ENCODE assay signal across 20 cellular contexts in genomic region chr1:175918364-175918801, GRCh38.
"Had no signal": no experiment of that assay in that cellular context is flagged by ENCODE, and none has a peak within 500 bp of the region (broad histone marks: within the 10 kb centered on the region; RNA-seq: fewer than 3 reads in every experiment).

No MANE protein-coding gene starts in this region.

- H3K4me3 ChIP-seq: heart left ventricle, right atrium auricular region, tibial nerve, uterus had no signal

- H3K4me1 Mint-ChIP-seq: activated naive CD4-positive, alpha-beta T cell treated with anti-CD3 and anti-CD28 coated beads, Interleukin-2, amount 10 ng/mL, durations not matched to agents 7 days and 5 days; activated naive CD8-positive, alpha-beta T cell treated with anti-CD3 and anti-CD28 coated beads, Interleukin-2, amount 10 ng/mL, durations not matched to agents 7 days and 5 days; immature natural killer cell; memory B cell; natural killer cell had no signal

- H3K27me3 ChIP-seq: foreskin keratinocyte, heart left ventricle, right atrium auricular region, tibial nerve, uterus had no signal

- H3K27me3 Mint-ChIP-seq: activated naive CD4-positive, alpha-beta T cell treated with anti-CD3 and anti-CD28 coated beads, Interleukin-2, amount 10 ng/mL, durations not matched to agents 7 days and 5 days; activated naive CD8-positive, alpha-beta T cell treated with anti-CD3 and anti-CD28 coated beads, Interleukin-2, amount 10 ng/mL, durations not matched to agents 7 days and 5 days; memory B cell had no signal

- H3K27ac ChIP-seq: foreskin keratinocyte, heart left ventricle, right atrium auricular region, tibial nerve, uterus had no signal

- DNase-seq: activated CD4-positive, alpha-beta T cell treated with anti-CD3 and anti-CD28 coated beads for 4 hours; activated CD4-positive, alpha-beta T cell treated with anti-CD3 and anti-CD28 coated beads, Interleukin-2, amount 50 U/mL, for 48 hours; activated CD8-positive, alpha-beta memory T cell treated with anti-CD3 and anti-CD28 coated beads for 24 hours; activated effector memory CD4-positive, alpha-beta T cell treated with anti-CD3 and anti-CD28 coated beads, Interleukin-2, amount 50 U/mL, for 16 hours; activated naive CD4-positive, alpha-beta T cell treated with anti-CD3 and anti-CD28 coated beads, Interleukin-2, amount 10 ng/mL, durations not matched to agents 7 days and 5 days; activated naive CD8-positive, alpha-beta T cell treated with anti-CD3 and anti-CD28 coated beads, Interleukin-2, amount 10 ng/mL, durations not matched to agents 7 days and 5 days; amniotic stem cell; caudate nucleus; foreskin keratinocyte; heart left ventricle; immature natural killer cell; natural killer cell; stimulated activated naive CD4-positive, alpha-beta T cell treated with Interleukin-2 at 50 U/mL for 16 hours; T-helper 1 cell; uterus had no signal

- H3K36me3 ChIP-seq: heart left ventricle, right atrium auricular region, uterus had no signal

- H3K27ac Mint-ChIP-seq: activated naive CD4-positive, alpha-beta T cell treated with anti-CD3 and anti-CD28 coated beads, Interleukin-2, amount 10 ng/mL, durations not matched to agents 7 days and 5 days; activated naive CD8-positive, alpha-beta T cell treated with anti-CD3 and anti-CD28 coated beads, Interleukin-2, amount 10 ng/mL, durations not matched to agents 7 days and 5 days; activated T-helper 1 cell treated with anti-CD3 and anti-CD28 coated beads, Interleukin-12 subunit alpha, Interleukin-12 subunit beta, Interleukin-2, Interleukin-4 antibody, amounts not matched to agents 30 ng/mL and 10 ng/mL and 1 ng/mL, durations not matched to agents 14 hours and 24 hours and 36 hours; immature natural killer cell; memory B cell; natural killer cell; T-helper 2 cell treated with Interferon-gamma antibody and Interleukin-4, amounts not matched to agents 5 μg/mL and 100 μg/mL, for 36 hours had no signal

- H3K36me3 Mint-ChIP-seq: activated naive CD4-positive, alpha-beta T cell treated with anti-CD3 and anti-CD28 coated beads, Interleukin-2, amount 10 ng/mL, durations not matched to agents 7 days and 5 days had no signal

- H3K4me1 ChIP-seq: foreskin keratinocyte, right atrium auricular region, tibial nerve, uterus had no signal

- H3K9me3 Mint-ChIP-seq: activated naive CD4-positive, alpha-beta T cell treated with anti-CD3 and anti-CD28 coated beads, Interleukin-2, amount 10 ng/mL, durations not matched to agents 7 days and 5 days; natural killer cell; T-helper 2 cell treated with Interferon-gamma antibody and Interleukin-4, amounts not matched to agents 5 μg/mL and 100 μg/mL, for 36 hours had no signal

- H3K4me3 Mint-ChIP-seq: activated naive CD4-positive, alpha-beta T cell treated with anti-CD3 and anti-CD28 coated beads, Interleukin-2, amount 10 ng/mL, durations not matched to agents 7 days and 5 days; activated naive CD8-positive, alpha-beta T cell treated with anti-CD3 and anti-CD28 coated beads, Interleukin-2, amount 10 ng/mL, durations not matched to agents 7 days and 5 days; activated T-helper 1 cell treated with anti-CD3 and anti-CD28 coated beads, Interleukin-12 subunit alpha, Interleukin-12 subunit beta, Interleukin-2, Interleukin-4 antibody, amounts not matched to agents 30 ng/mL and 10 ng/mL and 1 ng/mL, durations not matched to agents 14 hours and 24 hours and 36 hours; immature natural killer cell; memory B cell; natural killer cell; T-helper 2 cell treated with Interferon-gamma antibody and Interleukin-4, amounts not matched to agents 5 μg/mL and 100 μg/mL, for 36 hours had no signal

- H3K9me3 ChIP-seq: uterus had no signal
